ENCODE assay signal across 12 cellular contexts in genomic region chr2:115560671-115561070, GRCh38.
"Had no signal": no experiment of that assay in that cellular context is flagged by ENCODE, and none has a peak within 500 bp of the region (broad histone marks: within the 10 kb centered on the region; RNA-seq: fewer than 3 reads in every experiment).

No MANE protein-coding gene starts in this region.

- DNase-seq: activated CD4-positive, alpha-beta memory T cell treated with anti-CD3 and anti-CD28 coated beads, Interleukin-2, amount 10 ng/mL, durations not matched to agents 7 days and 5 days; activated CD4-positive, alpha-beta T cell treated with anti-CD3 and anti-CD28 coated beads, Interleukin-2, amount 10 ng/mL, durations not matched to agents 24 days and 14 days; activated effector memory CD4-positive, alpha-beta T cell treated with anti-CD3 and anti-CD28 coated beads, Interleukin-2, amount 50 U/mL, for 16 hours; activated naive CD4-positive, alpha-beta T cell treated with anti-CD3 and anti-CD28 coated beads, Interleukin-2, amount 10 ng/mL, durations not matched to agents 7 days and 5 days; activated T-cell treated with anti-CD3 and anti-CD28 coated beads, Interleukin-2, amount 50 U/mL, for 72 hours; cortex of kidney; head of caudate nucleus; hypothalamus; left colon; mesenchymal stem cell; small intestine; stomach had no signal
